12 cellular contexts compared by ENCODE assay signal in genomic region chr5:100270323-100270771, GRCh38.
A peak's percentile ranks its signal among the peaks of the same experiment; 100 is the strongest.
DNase-seq lines count a peak whose midpoint lies in the region; ATAC-seq, FAIRE-seq and TF ChIP-seq lines count a peak whose summit lies in the region.
"Had no signal": no experiment of that assay in that cellular context is flagged by ENCODE, and none has a peak within 500 bp of the region (broad histone marks: within the 10 kb centered on the region; RNA-seq: fewer than 3 reads in every experiment).

No MANE protein-coding gene starts in this region.

- H3K4me3 Mint-ChIP-seq in astrocyte (ENCODE audit: unreplicated experiment): peak overlapping the region; percentile 58
- H3K4me3 Mint-ChIP-seq: CD8-positive, alpha-beta T cell had no signal

- ATAC-seq in GM18907 (IDR thresholded peaks at IDR 0.05; ENCODE audit: unreplicated experiment) (peak; percentile 81), HG03135 (IDR thresholded peaks at IDR 0.05; ENCODE audit: unreplicated experiment) (peak; percentile 71), Right ventricle myocardium inferior (no peak)
- ATAC-seq: CD8-positive, alpha-beta T cell had no signal

- H3K27ac ChIP-seq in astrocyte (ENCODE audit: low read depth, low read length) (peak overlapping the region; percentile 30), small intestine (ENCODE audit: low read depth in 1 of 2, low read length in 1 of 2) (no peak overlapping the region)
- H3K27ac ChIP-seq: ovary had no signal

- no peaks in the 10 kb centered on the region for H3K9me3 Mint-ChIP-seq in astrocyte (ENCODE audit: unreplicated experiment)
- H3K9me3 Mint-ChIP-seq: CD8-positive, alpha-beta T cell had no signal

- H2AFZ ChIP-seq in astrocyte (ENCODE audit: low read depth, low read length): peak overlapping the region; percentile 57

- H3K4me3 ChIP-seq in astrocyte (ENCODE audit: insufficient read depth, low read depth, low read length) (peak overlapping the region; percentile 48), small intestine (ENCODE audit: low read depth in 1 of 2, low read length in 2 of 2) (no peak overlapping the region)
- H3K4me3 ChIP-seq: ovary had no signal

- H3K79me2 ChIP-seq in astrocyte (ENCODE audit: insufficient read depth, low read length): no peaks in the 10 kb centered on the region

- peak overlapping the region; percentile 53 for H3K27ac Mint-ChIP-seq in astrocyte (ENCODE audit: unreplicated experiment)
- H3K27ac Mint-ChIP-seq: CD8-positive, alpha-beta T cell had no signal

- no peaks in the 10 kb centered on the region for H4K20me1 ChIP-seq in astrocyte (ENCODE audit: insufficient read depth, low read length)

- intact Hi-C loops in Right ventricle myocardium inferior (cut with DNase I): no loop called here

- H3K27me3 ChIP-seq in astrocyte (ENCODE audit: insufficient read depth, low read length) (no peaks in the 10 kb centered on the region), small intestine (ENCODE audit: control insufficient read depth in 2 of 2, insufficient read depth in 2 of 2, low read length in 2 of 2) (no peaks in the 10 kb centered on the region)
- H3K27me3 ChIP-seq: ovary had no signal

- H3K4me1 Mint-ChIP-seq in astrocyte (ENCODE audit: low read depth, unreplicated experiment): peaks cover 13% of the 10 kb centered on the region

- FAIRE-seq in astrocyte (lab: Jason Lieb, UNC) (no peak), small intestine (lab: Jason Lieb, UNC) (no peak)

- peak; percentile 95 for DNase-seq in astrocyte (ENCODE audit: low read depth)
- peak; percentile 1 for DNase-seq in myocyte (ENCODE audit: low read depth)
- no peak for DNase-seq in Right ventricle myocardium inferior (ENCODE audit: missing footprints)
- DNase-seq in stimulated activated CD4-positive, alpha-beta T cell treated with anti-CD3 and anti-CD28 coated beads, Interleukin-2, amount 100 ng/mL, for 48 hours: no peak
- DNase-seq in small intestine: no peak
- DNase-seq in activated CD4-positive, alpha-beta T cell treated with anti-CD3 and anti-CD28 coated beads for 48 hours: no peak
- DNase-seq: CD8-positive, alpha-beta T cell; cerebellar nuclear complex; NCI-H146; ovary had no signal

- H3K9me3 ChIP-seq in astrocyte (ENCODE audit: insufficient read depth, low read depth, low read length) (no peaks in the 10 kb centered on the region), small intestine (ENCODE audit: control insufficient read depth, low read depth) (no peaks in the 10 kb centered on the region)
- H3K9me3 ChIP-seq: ovary had no signal

- H3K36me3 ChIP-seq in astrocyte (ENCODE audit: insufficient read depth, low read length) (no peaks in the 10 kb centered on the region), small intestine (ENCODE audit: control insufficient read depth in 2 of 2, insufficient read depth in 2 of 2, low read length in 2 of 2) (no peaks in the 10 kb centered on the region)
- H3K36me3 ChIP-seq: ovary had no signal

- H3K27me3 Mint-ChIP-seq in astrocyte (ENCODE audit: low read depth, unreplicated experiment): no peaks in the 10 kb centered on the region

- WGBS in small intestine, 3 donors: 11 to 25% (median 21%) methylated on average over 4 of the region's 4 CpGs

- peak overlapping the region; percentile 79 for H3K4me2 ChIP-seq in astrocyte (ENCODE audit: low read length)

- H3K36me3 Mint-ChIP-seq in astrocyte (ENCODE audit: low read depth, unreplicated experiment): no peaks in the 10 kb centered on the region
- H3K36me3 Mint-ChIP-seq: CD8-positive, alpha-beta T cell had no signal

- H3K4me1 ChIP-seq in astrocyte (ENCODE audit: insufficient read depth, low read length): peaks cover 4% of the 10 kb centered on the region
- no peaks in the 10 kb centered on the region for H3K4me1 ChIP-seq in small intestine (ENCODE audit: control insufficient read depth in 2 of 2, insufficient read depth in 1 of 2, low read depth in 1 of 2, low read length in 1 of 2)

- H3K9ac ChIP-seq in astrocyte (ENCODE audit: low read length): peak overlapping the region; percentile 36

- no peak for TF ChIP-seq CTCF in astrocyte (IDR thresholded peaks at IDR 0.05; ENCODE audit: insufficient read depth, low read depth, low read length)

Comparison
In these comparisons a context has a peak if more than half of its experiments do, and no peak if none do; other contexts are left out.
1. DNase-seq: peak in astrocyte (single experiment) and myocyte (single experiment); none in Right ventricle myocardium inferior (single experiment), stimulated activated CD4-positive, alpha-beta T cell treated with anti-CD3 and anti-CD28 coated beads, Interleukin-2, amount 100 ng/mL, for 48 hours (0 of 2), small intestine (single experiment) and activated CD4-positive, alpha-beta T cell treated with anti-CD3 and anti-CD28 coated beads for 48 hours (single experiment).